ENCODE assay signal across 9 cellular contexts in the genomic region with DNA sequence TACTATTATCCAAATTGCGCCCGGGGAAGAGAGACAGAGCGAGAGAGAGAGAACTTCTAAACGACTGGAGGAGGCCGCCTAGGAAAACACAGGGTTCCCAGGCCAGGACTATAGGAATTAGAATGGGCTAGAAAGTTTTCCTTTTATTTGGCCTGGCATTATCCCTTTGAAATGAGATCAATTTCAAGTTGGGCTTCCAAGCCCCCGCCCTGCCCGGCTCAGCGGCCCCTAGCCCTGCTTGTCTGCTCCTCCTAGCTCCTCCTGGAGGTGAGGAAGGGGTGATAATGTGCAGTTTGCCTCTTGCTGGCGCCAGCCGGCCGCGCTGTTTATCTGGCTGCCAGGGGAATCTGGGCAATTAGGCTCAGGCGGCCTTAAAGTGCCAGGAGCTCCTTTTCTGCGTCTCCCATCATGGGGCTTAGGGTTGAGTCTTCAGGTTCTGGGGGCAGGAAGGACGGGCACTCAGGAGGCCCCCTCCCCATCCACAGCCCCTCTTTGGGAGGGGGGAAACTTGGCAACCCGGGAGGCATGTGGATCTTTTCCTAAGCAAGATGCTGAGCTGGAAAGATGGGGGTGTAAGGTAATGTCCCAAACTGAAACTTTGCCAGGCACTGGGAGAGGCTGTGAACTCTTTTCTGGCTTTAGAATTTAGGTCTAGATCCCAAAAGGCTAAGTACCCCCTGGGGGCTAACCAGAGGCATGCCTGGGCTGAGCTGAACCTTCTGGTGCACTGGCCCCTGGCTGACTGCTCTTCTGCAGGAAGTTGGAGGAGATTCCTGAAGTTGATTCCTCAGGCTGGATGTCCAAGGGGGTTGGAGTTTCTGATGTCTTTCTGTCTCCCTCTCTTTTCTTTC. TPM values are rescaled to one million over a fixed set of nuclear protein-coding genes. Genes with fewer than 3 reads are reported as not detected.
DNase-seq lines count a peak whose midpoint lies in the region; ATAC-seq, FAIRE-seq and TF ChIP-seq lines count a peak whose summit lies in the region.
"Had no signal": no experiment of that assay in that cellular context is flagged by ENCODE, and none has a peak within 500 bp of the region (broad histone marks: within the 10 kb centered on the region; RNA-seq: fewer than 3 reads in every experiment).

No MANE protein-coding gene starts in this region.

- H3K4me2 ChIP-seq in HCT116 (ENCODE audit: low read length): peak overlapping the region; percentile 69

- TF ChIP-seq CTCF in HCT116 (IDR thresholded peaks at IDR 0.05 in 2 of 3, conservative IDR thresholded peaks at IDR 0.05 in 1 of 3; ENCODE audit: borderline replicate concordance in 1 of 3, insufficient read depth in 1 of 3, low read depth in 2 of 3, low read length in 2 of 3): 0 out of 6 replicates have a peak, but pooled peaks of 2 of the 3 experiments have one; percentile 3 to 11
- TF ChIP-seq CTCF in heart right ventricle (IDR thresholded peaks at IDR 0.05): peak in 3 of 9 donors; percentile 33 to 37 (median 34)
- TF ChIP-seq CTCF in dorsolateral prefrontal cortex (IDR thresholded peaks at IDR 0.05 in 54 of 56, conservative IDR thresholded peaks at IDR 0.05 in 2 of 56; ENCODE audit: low read depth in 1 of 56, partially characterized antibody in 56 of 56): no peak

- H3K4me1 ChIP-seq in HCT116 (ENCODE audit: control insufficient read depth in 1 of 2, insufficient read depth in 2 of 2, low read length in 2 of 2): peaks cover 44 to 58% of the 10 kb centered on the region in 2 experiments
- peaks cover 85% of the 10 kb centered on the region for H3K4me1 ChIP-seq in SJSA1 (replicated peaks)
- H3K4me1 ChIP-seq in heart right ventricle: peaks cover 7 to 78% (median 44%) of the 10 kb centered on the region in 9 donors
- H3K4me1 ChIP-seq in small intestine (ENCODE audit: control insufficient read depth in 2 of 2, insufficient read depth in 1 of 2, low read depth in 1 of 2, low read length in 1 of 2): peaks cover 0 to 4% of the 10 kb centered on the region in 2 donors

- H2AFZ ChIP-seq in HCT116 (ENCODE audit: low read depth, low read length, poor library complexity, severe bottlenecking): no peak overlapping the region

- CTCF ChIA-PET in HCT116 (lab: Charles Lee): interaction anchor here (1.0 to 2.3 kb wide), 8 partner anchors 7 to 144 kb away, joined by 3 to 10 read pairs (median 4); no protein-coding TSS in a partner anchor

- H3K9me3 ChIP-seq in HCT116 (ENCODE audit: control insufficient read depth in 1 of 2, insufficient read depth in 1 of 2, low read depth in 1 of 2, low read length in 2 of 2) (no peaks in the 10 kb centered on the region), SJSA1 (replicated peaks) (no peaks in the 10 kb centered on the region), heart right ventricle (no peaks in the 10 kb centered on the region), small intestine (ENCODE audit: control insufficient read depth, low read depth) (no peaks in the 10 kb centered on the region)

- intact Hi-C loops in HCT116 (cut with micrococcal nuclease): no loop called here
- intact Hi-C loops in heart right ventricle (cut with DNase I): loop anchor here in 4 of 10 donors (5.0 to 10.0 kb wide), 5 partner anchors 57 to 157 kb away; no protein-coding TSS in a partner anchor
- intact Hi-C loops in dorsolateral prefrontal cortex (cut with DNase I): loop anchor here in 1 of 2 donors (10.0 kb wide), 1 partner anchor 137 kb away; no protein-coding TSS in a partner anchor

- no peaks in the 10 kb centered on the region for H3K9me2 ChIP-seq in HCT116 (ENCODE audit: insufficient read depth)

- no peak for DNase-seq in HCT116 (ENCODE audit: low read depth, low spot score)
- peak; percentile 67 to 70 for DNase-seq in SJSA1 (ENCODE audit: low read depth in 1 of 2, low spot score in 2 of 2)
- peak in 1 of 2 donors; percentile 50 for DNase-seq in heart right ventricle
- DNase-seq in small intestine: peak; percentile 51
- no peak for DNase-seq in SHP77 (lab: John Stamatoyannopoulos, UW)
- no peak for DNase-seq in NK-92 treated with Interleukin-12 subunit alpha and Interleukin-12 subunit beta, amount 100 ng/mL, for 24 hours (lab: John Stamatoyannopoulos, UW)
- no peak for DNase-seq in dorsolateral prefrontal cortex
- DNase-seq: naive B cell had no signal

- no TSS peak for BruUV-seq in HCT116 (replicated peaks; lab: Mats Ljungman, UMichigan)

- H3K4me3 ChIP-seq in HCT116 (replicated peaks in 1 of 2; ENCODE audit: low read depth in 1 of 2, low read length in 2 of 2) (peak overlapping the region; percentile 5 to 32; a peak in 3 of 4 replicates), SJSA1 (no peak overlapping the region), heart right ventricle (peak overlapping the region in 7 of 10 donors; percentile 62 to 85 (median 77)), small intestine (ENCODE audit: low read depth in 1 of 2, low read length in 2 of 2) (no peak overlapping the region), dorsolateral prefrontal cortex (peak overlapping the region in 23 of 59 donors; percentile 1 to 78 (median 67))

- ATAC-seq in HCT116: peak; percentile 64
- ATAC-seq in heart right ventricle: peak in 7 of 8 donors; percentile 5 to 71 (median 37)
- ATAC-seq in esophagus mucosa: no peak

- 36 to 43% methylated on average over 16 of the region's 16 CpGs for WGBS in heart right ventricle, 2 donors
- WGBS in small intestine, 3 donors: 19 to 41% (median 30%) methylated on average over 16 of the region's 16 CpGs

- no peaks in the 10 kb centered on the region for H3K27me3 ChIP-seq in HCT116 (ENCODE audit: insufficient read depth, low read length)
- no peaks in the 10 kb centered on the region for H3K27me3 ChIP-seq in SJSA1 (replicated peaks)
- H3K27me3 ChIP-seq in heart right ventricle: peaks cover 0 to 28% (median 0%) of the 10 kb centered on the region in 7 donors
- H3K27me3 ChIP-seq in small intestine (ENCODE audit: control insufficient read depth in 2 of 2, insufficient read depth in 2 of 2, low read length in 2 of 2): no peaks in the 10 kb centered on the region
- peaks cover 0 to 29% (median 8%) of the 10 kb centered on the region in 45 donors for H3K27me3 ChIP-seq in dorsolateral prefrontal cortex

- H3K9ac ChIP-seq in HCT116 (ENCODE audit: low read length): peak overlapping the region; percentile 43

- POLR2A ChIA-PET in HCT116 (lab: Charles Lee): interaction anchor here (0.5 to 1.2 kb wide), 2 partner anchors 15 to 19 kb away, joined by 3 read pairs; no protein-coding TSS in a partner anchor

- H3K36me3 ChIP-seq in HCT116 (ENCODE audit: control insufficient read depth in 1 of 2, insufficient read depth in 2 of 2, low read length in 2 of 2) (no peaks in the 10 kb centered on the region), SJSA1 (peaks cover 73% of the 10 kb centered on the region), heart right ventricle (peaks cover 0 to 26% (median 0%) of the 10 kb centered on the region in 9 donors), small intestine (ENCODE audit: control insufficient read depth in 2 of 2, insufficient read depth in 2 of 2, low read length in 2 of 2) (no peaks in the 10 kb centered on the region)

- TF ChIP-seq RAD21 in HCT116 (IDR thresholded peaks at IDR 0.05; ENCODE audit: low read depth): no peak

- no peak for FAIRE-seq in small intestine (lab: Jason Lieb, UNC)

- peaks cover 13% of the 10 kb centered on the region for H3K79me2 ChIP-seq in HCT116 (ENCODE audit: insufficient read depth, low read length)

- RAD21 ChIA-PET in HCT116 (lab: Charles Lee; ENCODE audit: low non-redundant PET in 1 of 2, low total read pairs in 2 of 2, uncharacterized antibody in 2 of 2, unreplicated experiment in 2 of 2): no interaction called here

- H3K27ac ChIP-seq in HCT116 (ENCODE audit: low read depth, low read length): peak overlapping the region; percentile 39
- H3K27ac ChIP-seq in SJSA1: peak overlapping the region; percentile 22
- H3K27ac ChIP-seq in heart right ventricle: peak overlapping the region in 9 of 10 donors; percentile 9 to 97 (median 93)
- peak overlapping the region in 1 of 2 donors; percentile 21 for H3K27ac ChIP-seq in small intestine (ENCODE audit: low read depth in 1 of 2, low read length in 1 of 2)
- peak overlapping the region in 8 of 59 donors; percentile 3 to 40 (median 26) for H3K27ac ChIP-seq in dorsolateral prefrontal cortex

- H4K20me1 ChIP-seq in HCT116 (ENCODE audit: insufficient read depth): no peaks in the 10 kb centered on the region

- no peak for TF ChIP-seq POLR2A in HCT116 (IDR thresholded peaks at IDR 0.05; ENCODE audit: borderline replicate concordance, extremely low read depth, insufficient read depth, insufficient read length)

TF ChIP-seq in HCT116, 20 proteins besides CTCF, POLR2A, EP300 and RAD21:
- TF ChIP-seq TCF7L2 (IDR thresholded peaks at IDR 0.05; ENCODE audit: borderline replicate concordance, extremely low read depth, insufficient read depth, insufficient read length): peak; percentile 40
- no peak for TF ChIP-seq EZH2 (IDR thresholded peaks at IDR 0.05)

RNA-seq across cellular contexts. Expression of a gene that starts 5.5 kb away (rescaled TPM):
- total RNA-seq in HCT116 (2021; ENCODE audit: unreplicated experiment): 6.6 TPM
- polyA plus RNA-seq in HCT116 (2012): 2.9 and 3.0 TPM in 2 replicates
- total RNA-seq in SJSA1 (2014; rRNA removed; shearing (Covaris generic)): 46.4 and 78.8 TPM in 2 replicates
- total RNA-seq in heart right ventricle: 10 to 100 TPM; 12.2 to 43.4 (median 20.6) TPM
- polyA plus RNA-seq in heart right ventricle: 10 to 100 TPM in 1 of 2 donors, 1 to 10 TPM in 1; 6.6 to 19.5 TPM
- polyA plus RNA-seq in small intestine: 10 to 100 TPM in 1 of 3 donors, 1 to 10 TPM in 1, under 1 TPM in 1; 0.89 to 19.5 (median 1.4) TPM
- total RNA-seq in dorsolateral prefrontal cortex: 10 to 100 TPM in 55 of 120 experiments, 1 to 10 TPM in 65; 2.4 to 31.5 (median 9.5) TPM
- 1.2 TPM for total RNA-seq in esophagus mucosa

Comparison
In these comparisons a context has a peak if more than half of its experiments do, and no peak if none do; other contexts are left out.
1. DNase-seq: peak in SJSA1 (2 of 2) and small intestine (single experiment); none in HCT116 (single experiment), SHP77 (0 of 2), NK-92 treated with Interleukin-12 subunit alpha and Interleukin-12 subunit beta, amount 100 ng/mL, for 24 hours (single experiment) and dorsolateral prefrontal cortex (0 of 10).
2. H3K4me3 ChIP-seq: peak in HCT116 (2 of 2) and heart right ventricle (7 of 10); none in SJSA1 (single experiment) and small intestine (0 of 2).
3. CTCF ChIP-seq: peak in HCT116 (2 of 3); none in dorsolateral prefrontal cortex (0 of 56).